ENCODE assay signal across 23 cellular contexts in the genomic region with DNA sequence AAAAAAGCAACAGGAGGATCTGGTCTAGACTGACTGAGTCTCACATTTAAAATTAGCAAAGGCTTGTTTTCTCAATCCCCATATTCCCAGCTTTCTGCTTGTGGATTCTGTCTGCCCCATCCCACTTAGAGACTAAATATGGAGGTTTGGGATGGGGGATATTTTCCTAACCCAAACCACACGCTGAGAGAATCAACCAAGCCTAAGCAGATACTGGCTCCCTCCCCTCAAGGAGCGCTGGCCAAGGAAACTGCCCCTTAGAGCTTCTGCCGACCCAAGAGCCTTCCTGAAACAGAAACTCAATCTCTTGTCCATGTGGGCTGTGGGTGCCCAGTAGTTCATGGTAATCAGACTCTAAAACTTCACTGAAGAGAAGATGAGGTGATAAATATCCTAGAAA. TPM values are rescaled to one million over a fixed set of nuclear protein-coding genes. Genes with fewer than 3 reads are reported as not detected.
"Had no signal": no experiment of that assay in that cellular context is flagged by ENCODE, and none has a peak within 500 bp of the region (broad histone marks: within the 10 kb centered on the region; RNA-seq: fewer than 3 reads in every experiment).

No MANE protein-coding gene starts in this region.

- H3K27ac ChIP-seq: HL-60, KMS-11, SJSA1, SK-N-MC had no signal

- H3K36me3 Mint-ChIP-seq: IgD-negative memory B cell had no signal

- DNase-seq: Kasumi-1, MM.1S, NCI-H1436, NCI-H187, NCI-H2029, NCI-H2081 treated with DMSO at 0.1 percent for 48 hours, NCI-H2171, NCI-H226, NCI-H446, NCI-H510A, NCI-H524 treated with DMSO at 0.1 percent for 48 hours, NCI-H69, NCI-H774, Right ventricle myocardium superior, RPMI8226, SIG-M5 had no signal

- H3K9me3 Mint-ChIP-seq: IgD-negative memory B cell had no signal

- H3K9me3 ChIP-seq: SJSA1 had no signal

- H3K36me3 ChIP-seq: SJSA1 had no signal

- H3K4me3 ChIP-seq: K562, SJSA1, SK-N-MC had no signal

- H3K4me3 Mint-ChIP-seq: IgD-negative memory B cell had no signal

- ATAC-seq: K562 had no signal

RNA-seq across cellular contexts. Expression of a gene that starts 3.9 kb away (rescaled TPM):
- total RNA-seq: K562, M059J, SJSA1 had no signal

RNA-seq across cellular contexts. Expression of a gene that starts 42.0 kb away (rescaled TPM):
- total RNA-seq: K562, M059J, Right ventricle myocardium superior, SJSA1 had no signal
